8 cellular contexts compared by ENCODE assay signal in the genomic region with DNA sequence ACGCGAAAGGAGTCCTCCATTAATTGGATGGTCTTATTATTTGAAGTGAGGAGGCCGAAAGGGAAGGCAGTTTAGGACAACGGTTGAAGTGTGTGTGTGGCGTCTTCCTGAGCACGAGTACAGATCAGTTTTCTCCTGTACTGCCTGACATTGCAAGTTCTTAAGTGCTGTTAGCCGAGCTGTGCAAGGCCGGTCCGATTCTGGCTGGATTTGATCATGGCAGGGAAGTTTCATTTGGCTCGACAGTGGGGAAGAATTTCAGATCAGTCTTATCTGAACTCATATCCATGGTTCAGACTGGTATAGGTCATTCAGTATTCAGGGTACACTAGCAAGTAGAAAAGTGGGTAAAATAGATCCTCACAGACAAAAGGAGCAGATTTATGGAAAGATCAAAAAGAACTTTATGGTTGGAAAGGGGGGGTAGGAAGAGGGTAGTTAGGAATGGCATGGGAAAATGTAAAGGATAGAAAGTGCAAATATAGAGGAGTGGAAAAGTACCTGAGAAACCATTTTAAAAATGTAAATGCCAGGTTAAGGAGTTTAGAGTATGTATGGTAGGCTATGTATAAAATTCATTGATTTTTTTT. TPM values are rescaled to one million over a fixed set of nuclear protein-coding genes. Genes with fewer than 3 reads are reported as not detected.
A peak's percentile ranks its signal among the peaks of the same experiment; 100 is the strongest.
DNase-seq lines count a peak whose midpoint lies in the region; ATAC-seq and TF ChIP-seq lines count a peak whose summit lies in the region.

No MANE protein-coding gene starts in this region.

- no peaks in the 10 kb centered on the region for H3K9me3 Mint-ChIP-seq in activated CD4-positive, alpha-beta T cell treated with anti-CD3 and anti-CD28 coated beads, Interleukin-2, amount 10 ng/mL, durations not matched to agents 24 days and 14 days

- H4K20me1 ChIP-seq in DND-41 (ENCODE audit: insufficient read depth, low read length) (peaks cover 15% of the 10 kb centered on the region; the same call in 1 of the 2 replicates), PC-3 (ENCODE audit: low read length) (peaks cover 27% of the 10 kb centered on the region)

- H3K36me3 Mint-ChIP-seq in activated CD4-positive, alpha-beta T cell treated with anti-CD3 and anti-CD28 coated beads, Interleukin-2, amount 10 ng/mL, durations not matched to agents 24 days and 14 days (ENCODE audit: low read depth) = peaks cover 26% of the 10 kb centered on the region

- no peaks in the 10 kb centered on the region for H3K9me2 ChIP-seq in PC-3 (replicated peaks; ENCODE audit: low read length)

- H2AFZ ChIP-seq in DND-41 (ENCODE audit: low read depth, low read length) (peak overlapping the region; percentile 79), PC-3 (ENCODE audit: low read length) (peak overlapping the region; percentile 70)

- intact Hi-C loops in PC-3 (cut with micrococcal nuclease) = loop anchor here (2.0 kb wide), 1 partner anchor 112 kb away; no protein-coding TSS in a partner anchor
- intact Hi-C loops in esophagus squamous epithelium (cut with DNase I) = loop anchor here (10.0 kb wide), 1 partner anchor 134 kb away; the partner anchor contains the start of gene COPS4
- intact Hi-C loops in psoas muscle (cut with DNase I) = loop anchor here in 1 of 2 donors (5.0 kb wide), 1 partner anchor 111 kb away; the partner anchor contains the start of gene LIN54
- intact Hi-C loops in activated CD4-positive, alpha-beta T cell treated with anti-CD3 and anti-CD28 coated beads, Interleukin-2, amount 10 ng/mL, durations not matched to agents 24 days and 14 days (cut with micrococcal nuclease) = loop anchor here (2.0 to 5.0 kb wide), 6 partner anchors 210 to 584 kb away; partner anchors contain the start of genes ABRAXAS1 and COQ2

- peak overlapping the region; percentile 87 for H3K27ac ChIP-seq in DND-41 (ENCODE audit: low read length)
- H3K27ac ChIP-seq in PC-3 (ENCODE audit: low read length) = peak overlapping the region; percentile 97
- H3K27ac ChIP-seq in esophagus squamous epithelium = peak overlapping the region; percentile 96 to 100 (median 98)
- H3K27ac ChIP-seq in psoas muscle = peak overlapping the region; percentile 96

- POLR2A ChIA-PET in PC-3 (lab: Charles Lee; ENCODE audit: unreplicated experiment) = no interaction called here

- 0 to 1% methylated on average over 7 to 10 of the region's 10 CpGs for WGBS in esophagus squamous epithelium, 2 donors
- 0% methylated on average over 10 of the region's 10 CpGs for WGBS in psoas muscle, 3 donors

- no peak for TF ChIP-seq CTCF in DND-41 (IDR thresholded peaks at IDR 0.05; ENCODE audit: borderline replicate concordance, extremely low read depth, low read length, poor library complexity, severe bottlenecking)
- no peak for TF ChIP-seq CTCF in PC-3 (conservative IDR thresholded peaks at IDR 0.05; ENCODE audit: low read depth, low read length)
- peak in 1 of 6 experiments; percentile 3 for TF ChIP-seq CTCF in esophagus squamous epithelium (IDR thresholded peaks at IDR 0.05)
- TF ChIP-seq CTCF in psoas muscle (IDR thresholded peaks at IDR 0.05) = no peak

- no peak overlapping the region for H3K4me3 Mint-ChIP-seq in activated CD4-positive, alpha-beta T cell treated with anti-CD3 and anti-CD28 coated beads, Interleukin-2, amount 10 ng/mL, durations not matched to agents 24 days and 14 days

- H3K9ac ChIP-seq in DND-41 (ENCODE audit: low read depth, low read length) (peak overlapping the region; percentile 66), PC-3 (ENCODE audit: low read length) (peak overlapping the region; percentile 92)

- TSS peak; percentile 82 for BruUV-seq in PC-3 (replicated peaks; lab: Mats Ljungman, UMichigan)

- peaks cover 64% of the 10 kb centered on the region for H3K79me2 ChIP-seq in DND-41 (ENCODE audit: insufficient read depth, low read length)
- peaks cover 61% of the 10 kb centered on the region for H3K79me2 ChIP-seq in PC-3 (ENCODE audit: low read length)

- peaks cover 22% of the 10 kb centered on the region for H3K36me3 ChIP-seq in DND-41 (ENCODE audit: insufficient read depth, low read length)
- peaks cover 16% of the 10 kb centered on the region for H3K36me3 ChIP-seq in PC-3 (ENCODE audit: low read depth, low read length)
- H3K36me3 ChIP-seq in esophagus squamous epithelium = peaks cover 0 to 24% (median 0%) of the 10 kb centered on the region in 3 donors
- peaks cover 0 to 26% of the 10 kb centered on the region in 2 donors for H3K36me3 ChIP-seq in psoas muscle (ENCODE audit: insufficient read depth in 1 of 2, low read depth in 1 of 2)

- H3K4me2 ChIP-seq in DND-41 (ENCODE audit: insufficient read depth, low read length) (peak overlapping the region; percentile 82), PC-3 (ENCODE audit: low read length) (peak overlapping the region; percentile 91)

- no peak overlapping the region for H3K27ac Mint-ChIP-seq in activated CD4-positive, alpha-beta T cell treated with anti-CD3 and anti-CD28 coated beads, Interleukin-2, amount 10 ng/mL, durations not matched to agents 24 days and 14 days

- peaks cover 32% of the 10 kb centered on the region for H3K4me1 Mint-ChIP-seq in activated CD4-positive, alpha-beta T cell treated with anti-CD3 and anti-CD28 coated beads, Interleukin-2, amount 10 ng/mL, durations not matched to agents 24 days and 14 days

- H3F3A ChIP-seq in PC-3 (ENCODE audit: low read length, unreplicated experiment) = no peaks in the 10 kb centered on the region

- DNase-seq in DND-41 (no peak), PC-3 (no peak), esophagus squamous epithelium (lab: John Stamatoyannopoulos, UW) (no peak), psoas muscle (no peak), NCI-H2081 (lab: John Stamatoyannopoulos, UW) (no peak)
- DNase-seq in activated CD4-positive, alpha-beta T cell treated with anti-CD3 and anti-CD28 coated beads, Interleukin-2, amount 10 ng/mL, durations not matched to agents 24 days and 14 days = no peak

- peaks cover 2% of the 10 kb centered on the region for H3K27me3 Mint-ChIP-seq in activated CD4-positive, alpha-beta T cell treated with anti-CD3 and anti-CD28 coated beads, Interleukin-2, amount 10 ng/mL, durations not matched to agents 24 days and 14 days

- H3K4me3 ChIP-seq in DND-41 (ENCODE audit: low read depth in 1 of 2, low read length in 2 of 2) (peak overlapping the region; percentile 62 to 87), PC-3 (ENCODE audit: low read length) (peak overlapping the region; percentile 79), esophagus squamous epithelium (peak overlapping the region; percentile 61 to 87 (median 72)), psoas muscle (peak overlapping the region; percentile 76)

- TF ChIP-seq POLR2A in esophagus squamous epithelium (IDR thresholded peaks at IDR 0.05) = no peak

- ATAC-seq in DND-41 (ENCODE audit: insufficient read depth, low read depth) (no peak), PC-3 (peak; percentile 4; the same call in 1 of the 2 replicates), psoas muscle (peak in 2 of 4 donors; percentile 34 to 60), HG03354 (IDR thresholded peaks at IDR 0.05; ENCODE audit: poor library complexity, severe bottlenecking, unreplicated experiment) (no peak), HG03039 (IDR thresholded peaks at IDR 0.05; ENCODE audit: unreplicated experiment) (no peak)

- CTCF ChIA-PET in PC-3 (lab: Charles Lee) = no interaction called here

- no peaks in the 10 kb centered on the region for H3K9me3 ChIP-seq in DND-41 (ENCODE audit: insufficient read depth, low read length, severe bottlenecking)
- H3K9me3 ChIP-seq in PC-3 (ENCODE audit: low read length) = no peaks in the 10 kb centered on the region
- H3K9me3 ChIP-seq in esophagus squamous epithelium = no peaks in the 10 kb centered on the region
- no peaks in the 10 kb centered on the region for H3K9me3 ChIP-seq in psoas muscle

- H3K4me1 ChIP-seq in DND-41 (ENCODE audit: insufficient read depth, low read length) = peaks cover 54% of the 10 kb centered on the region
- H3K4me1 ChIP-seq in PC-3 (ENCODE audit: insufficient read depth, low read length) = peaks cover 30% of the 10 kb centered on the region
- peaks cover 8 to 48% (median 17%) of the 10 kb centered on the region in 3 donors for H3K4me1 ChIP-seq in esophagus squamous epithelium
- peaks cover 37% of the 10 kb centered on the region for H3K4me1 ChIP-seq in psoas muscle

- H3K27me3 ChIP-seq in DND-41 (ENCODE audit: insufficient read depth, low read length, poor library complexity) = no peaks in the 10 kb centered on the region
- H3K27me3 ChIP-seq in PC-3 (ENCODE audit: low read length) = no peaks in the 10 kb centered on the region
- H3K27me3 ChIP-seq in esophagus squamous epithelium = no peaks in the 10 kb centered on the region
- H3K27me3 ChIP-seq in psoas muscle (ENCODE audit: insufficient read depth in 3 of 3, low read length in 2 of 3) = no peaks in the 10 kb centered on the region

RNA-seq across cellular contexts. Expression of gene THAP9, which starts 0.7 kb away (rescaled TPM):
- total RNA-seq in PC-3 (2014; rRNA removed) (3.2 and 3.3 TPM in 2 replicates), esophagus squamous epithelium (1 to 10 TPM; 1.1 to 6.2 (median 2.8) TPM), psoas muscle (10 to 100 TPM in 1 of 4 donors, 1 to 10 TPM in 3; 7.3 to 10.2 (median 7.8) TPM)
- polyA plus RNA-seq in psoas muscle = 1 to 10 TPM; 3.4 to 8.4 (median 5.6) TPM
- 1.7 and 3.7 TPM in 2 replicates for total RNA-seq in activated CD4-positive, alpha-beta T cell treated with anti-CD3 and anti-CD28 coated beads, Interleukin-2, amount 10 ng/mL, durations not matched to agents 24 days and 14 days

RNA-seq across cellular contexts. Expression of gene SEC31A, which starts 10.3 kb away (rescaled TPM):
- total RNA-seq in PC-3 (2014; rRNA removed) = 47.4 and 77.1 TPM in 2 replicates
- total RNA-seq in esophagus squamous epithelium = 100 to 1,000 TPM in 3 of 4 donors, 10 to 100 TPM in 1; 88.8 to 161 (median 128) TPM
- 100 to 1,000 TPM in 3 of 4 donors, 10 to 100 TPM in 1; 94.6 to 117 (median 106) TPM for total RNA-seq in psoas muscle
- polyA plus RNA-seq in psoas muscle = 100 to 1,000 TPM in 1 of 3 donors, 10 to 100 TPM in 2; 77.7 to 120 (median 98.0) TPM
- 122 and 125 TPM in 2 replicates for total RNA-seq in activated CD4-positive, alpha-beta T cell treated with anti-CD3 and anti-CD28 coated beads, Interleukin-2, amount 10 ng/mL, durations not matched to agents 24 days and 14 days
